In genomic region chr3:127074900-127075360, GRCh38 we compare ENCODE assay signal across 9 cellular contexts.
DNase-seq lines count a peak whose midpoint lies in the region; ATAC-seq, FAIRE-seq and TF ChIP-seq lines count a peak whose summit lies in the region.
"Had no signal": no experiment of that assay in that cellular context is flagged by ENCODE, and none has a peak within 500 bp of the region (broad histone marks: within the 10 kb centered on the region; RNA-seq: fewer than 3 reads in every experiment).

No MANE protein-coding gene starts in this region.

- ATAC-seq in activated naive CD4-positive, alpha-beta T cell treated with anti-CD3 and anti-CD28 coated beads, Interleukin-2, amount 50 U/mL, for 72 hours = peak; percentile 52 to 70
- ATAC-seq in HG02588 (IDR thresholded peaks at IDR 0.05; ENCODE audit: unreplicated experiment) = peak; percentile 76

- peaks cover 18% of the 10 kb centered on the region for H3K4me1 Mint-ChIP-seq in nephron

- no peak overlapping the region for H3K4me3 ChIP-seq in bronchial epithelial cell (ENCODE audit: low read depth, low read length)
- H3K4me3 ChIP-seq: dorsolateral prefrontal cortex had no signal

- no peaks in the 10 kb centered on the region for H3K36me3 Mint-ChIP-seq in activated naive CD4-positive, alpha-beta T cell treated with anti-CD3 and anti-CD28 coated beads, Interleukin-2, amount 50 U/mL, for 72 hours
- no peaks in the 10 kb centered on the region for H3K36me3 Mint-ChIP-seq in nephron (ENCODE audit: low read depth)

- no peak overlapping the region for H3K4me3 Mint-ChIP-seq in nephron

- H3K27me3 ChIP-seq in bronchial epithelial cell (ENCODE audit: control insufficient read depth, insufficient read depth, low read length) = no peaks in the 10 kb centered on the region
- H3K27me3 ChIP-seq: dorsolateral prefrontal cortex had no signal

- H3K36me3 ChIP-seq in bronchial epithelial cell (ENCODE audit: control insufficient read depth, insufficient read depth, low read length) = no peaks in the 10 kb centered on the region

- no peak for TF ChIP-seq CTCF in bronchial epithelial cell (IDR thresholded peaks at IDR 0.05; ENCODE audit: insufficient read depth, low read length, severe bottlenecking)
- TF ChIP-seq CTCF in nephron (IDR thresholded peaks at IDR 0.05; ENCODE audit: unreplicated experiment in 3 of 3) = no peak

- DNase-seq in activated naive CD4-positive, alpha-beta T cell treated with anti-CD3 and anti-CD28 coated beads, Interleukin-2, amount 50 U/mL, for 72 hours (ENCODE audit: low spot score in 2 of 2) = no peak
- DNase-seq in activated naive CD4-positive, alpha-beta T cell treated with anti-CD3 and anti-CD28 coated beads, Interleukin-2, amount 50 U/mL, for 16 hours = no peak
- DNase-seq in NCI-H1092 (lab: John Stamatoyannopoulos, UW) = peak; percentile 13
- peak; percentile 67 for DNase-seq in bronchial epithelial cell (ENCODE audit: low read depth)
- no peak for DNase-seq in SW 1271 (lab: John Stamatoyannopoulos, UW)
- no peak for DNase-seq in NOMO-1 treated with dmso at 0.1 percent for 144 hours (lab: John Stamatoyannopoulos, UW; ENCODE audit: unreplicated experiment)

- peaks cover 15% of the 10 kb centered on the region for H3K27me3 Mint-ChIP-seq in nephron (ENCODE audit: low read depth)

- H3K27ac Mint-ChIP-seq in activated naive CD4-positive, alpha-beta T cell treated with anti-CD3 and anti-CD28 coated beads, Interleukin-2, amount 50 U/mL, for 72 hours = peak overlapping the region in 1 of 2 donors; percentile 22
- H3K27ac Mint-ChIP-seq in nephron = peak overlapping the region in 2 of 3 experiments; percentile 73 to 92

- FAIRE-seq in bronchial epithelial cell (lab: Jason Lieb, UNC) = peak; percentile 97

- no peaks in the 10 kb centered on the region for H3K9me3 Mint-ChIP-seq in activated naive CD4-positive, alpha-beta T cell treated with anti-CD3 and anti-CD28 coated beads, Interleukin-2, amount 50 U/mL, for 72 hours
- H3K9me3 Mint-ChIP-seq in nephron = no peaks in the 10 kb centered on the region

Comparison
In these comparisons a context has a peak if more than half of its experiments do, and no peak if none do; other contexts are left out.
1. DNase-seq: peak in NCI-H1092 (single experiment) and bronchial epithelial cell (single experiment); none in activated naive CD4-positive, alpha-beta T cell treated with anti-CD3 and anti-CD28 coated beads, Interleukin-2, amount 50 U/mL, for 72 hours (0 of 2), activated naive CD4-positive, alpha-beta T cell treated with anti-CD3 and anti-CD28 coated beads, Interleukin-2, amount 50 U/mL, for 16 hours (single experiment), SW 1271 (0 of 2) and NOMO-1 treated with dmso at 0.1 percent for 144 hours (single experiment).